17 cellular contexts compared by ENCODE assay signal in the genomic region with DNA sequence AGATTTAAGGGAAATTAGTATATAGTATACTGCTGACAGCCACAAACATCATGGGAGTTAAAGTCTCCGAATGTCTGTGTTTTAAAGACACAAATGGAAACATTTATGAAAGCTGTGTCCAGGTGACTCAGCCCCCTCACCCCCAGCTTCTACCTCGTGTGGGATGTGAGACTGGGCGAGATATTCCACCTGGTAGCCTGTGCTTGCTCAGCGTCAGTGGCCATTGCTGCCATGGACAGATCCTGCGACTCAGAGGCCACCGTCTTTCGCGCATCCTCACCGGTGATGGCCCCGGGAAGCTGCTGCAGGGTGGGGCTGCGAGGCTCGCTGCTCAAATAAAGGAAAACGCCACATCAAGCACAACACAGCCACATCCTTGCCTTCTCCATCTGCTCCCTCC. TPM values are rescaled to one million over a fixed set of nuclear protein-coding genes. Genes with fewer than 3 reads are reported as not detected.
DNase-seq lines count a peak whose midpoint lies in the region; ATAC-seq and TF ChIP-seq lines count a peak whose summit lies in the region.
"Had no signal": no experiment of that assay in that cellular context is flagged by ENCODE, and none has a peak within 500 bp of the region (broad histone marks: within the 10 kb centered on the region; RNA-seq: fewer than 3 reads in every experiment).

No MANE protein-coding gene starts in this region.

- no peak overlapping the region for H3K9ac ChIP-seq in mesenchymal stem cell (ENCODE audit: low read length)
- H3K9ac ChIP-seq: parathyroid adenoma had no signal

- H3K4me1 ChIP-seq in mesenchymal stem cell (ENCODE audit: control insufficient read depth, insufficient read depth, low read depth, low read length) (peaks cover 9% of the 10 kb centered on the region), tibial nerve (peaks cover 0 to 5% (median 0%) of the 10 kb centered on the region in 4 donors)
- H3K4me1 ChIP-seq: parathyroid adenoma had no signal

- no peak overlapping the region for H2BK12ac ChIP-seq in mesenchymal stem cell (ENCODE audit: low read length in 2 of 2)

- TF ChIP-seq EP300 in tibial nerve (IDR thresholded peaks at IDR 0.05), result no peak

- H2BK120ac ChIP-seq in mesenchymal stem cell (ENCODE audit: low read depth, low read length), result no peak overlapping the region

- peak overlapping the region; percentile 19 for H4K8ac ChIP-seq in mesenchymal stem cell (ENCODE audit: low read length)

- no peak overlapping the region for H3K23ac ChIP-seq in mesenchymal stem cell (ENCODE audit: low read length in 2 of 2)

- H3K27ac ChIP-seq in mesenchymal stem cell (ENCODE audit: low read length, poor library complexity, severe bottlenecking), result no peak overlapping the region
- H3K27ac ChIP-seq in tibial nerve, result no peak overlapping the region
- H3K27ac ChIP-seq: epithelial cell of prostate, parathyroid adenoma, uterus had no signal

- H2AFZ ChIP-seq in mesenchymal stem cell (ENCODE audit: low read depth, low read length), result no peak overlapping the region
- H2AFZ ChIP-seq: parathyroid adenoma had no signal

- no peaks in the 10 kb centered on the region for H3K9me3 ChIP-seq in mesenchymal stem cell (ENCODE audit: control insufficient read depth, low read length)
- no peaks in the 10 kb centered on the region for H3K9me3 ChIP-seq in tibial nerve
- H3K9me3 ChIP-seq: uterus had no signal

- H3K4ac ChIP-seq in mesenchymal stem cell (ENCODE audit: low read depth in 1 of 2, low read length in 2 of 2), result no peak overlapping the region

- H2BK15ac ChIP-seq in mesenchymal stem cell (ENCODE audit: low read depth, poor library complexity, severe bottlenecking), result no peak overlapping the region

- H2BK5ac ChIP-seq in mesenchymal stem cell (ENCODE audit: low read depth, low read length, poor library complexity, severe bottlenecking), result no peak overlapping the region

- 76% methylated on average over 10 of the region's 13 CpGs for WGBS in mesenchymal stem cell
- WGBS in tibial nerve, 2 donors, result 77 to 86% methylated on average over 13 of the region's 13 CpGs

- no peaks in the 10 kb centered on the region for H3K9me3 Mint-ChIP-seq in CD14-positive monocyte
- H3K9me3 Mint-ChIP-seq in WTC11, result no peaks in the 10 kb centered on the region
- H3K9me3 Mint-ChIP-seq: CD4-positive, CD25-positive, alpha-beta regulatory T cell had no signal

- H3K27me3 ChIP-seq in mesenchymal stem cell (ENCODE audit: control insufficient read depth in 1 of 2, insufficient read depth in 1 of 2, low read length in 2 of 2) (no peaks in the 10 kb centered on the region), tibial nerve (no peaks in the 10 kb centered on the region)
- H3K27me3 ChIP-seq: uterus had no signal

- H3K27me3 Mint-ChIP-seq in CD14-positive monocyte (ENCODE audit: low read depth in 3 of 3), result peaks cover 0 to 4% (median 3%) of the 10 kb centered on the region in 3 donors
- H3K27me3 Mint-ChIP-seq in WTC11 (ENCODE audit: low read depth), result no peaks in the 10 kb centered on the region

- H4K91ac ChIP-seq in mesenchymal stem cell (ENCODE audit: low read length), result no peak overlapping the region

- H2AK5ac ChIP-seq in mesenchymal stem cell (ENCODE audit: low read length, severe bottlenecking), result no peak overlapping the region

- no peak overlapping the region for H3K4me3 ChIP-seq in mesenchymal stem cell (ENCODE audit: insufficient read depth in 1 of 2, low read depth in 1 of 2, low read length in 2 of 2)
- no peak overlapping the region for H3K4me3 ChIP-seq in tibial nerve
- H3K4me3 ChIP-seq: uterus had no signal

- H3K18ac ChIP-seq in mesenchymal stem cell (ENCODE audit: low read depth in 1 of 2, low read length in 2 of 2), result no peak overlapping the region

- TF ChIP-seq CTCF in CD14-positive monocyte (IDR thresholded peaks at IDR 0.05) (no peak), WTC11 (IDR thresholded peaks at IDR 0.05) (no peak), tibial nerve (IDR thresholded peaks at IDR 0.05) (no peak)

- ATAC-seq in activated CD4-positive, CD25-positive, alpha-beta regulatory T cell treated with anti-CD3 and anti-CD28 coated beads, Interleukin-2, amount 50 U/mL, for 24 hours, result peak; percentile 46 to 71
- no peak for ATAC-seq in WTC11

- H3K79me1 ChIP-seq in mesenchymal stem cell (replicated peaks; ENCODE audit: low read length, poor library complexity, severe bottlenecking), result no peaks in the 10 kb centered on the region

- DNase-seq in activated CD4-positive, CD25-positive, alpha-beta regulatory T cell (lab: John Stamatoyannopoulos, UW), result no peak
- peak; percentile 20 for DNase-seq in CD14-positive monocyte (ENCODE audit: low spot score)
- peak; percentile 18 for DNase-seq in WTC11 (ENCODE audit: low spot score)
- DNase-seq in mesenchymal stem cell, result no peak
- no peak for DNase-seq in tibial nerve (ENCODE audit: low spot score in 2 of 2)
- no peak for DNase-seq in NCI-H2081 (lab: John Stamatoyannopoulos, UW)
- DNase-seq in NCI-H345 (lab: John Stamatoyannopoulos, UW), result no peak
- DNase-seq: 8988T; amygdala; CD4-positive, CD25-positive, alpha-beta regulatory T cell; EL; islet precursor cell; NCI-H2029 treated with DMSO at 0.1 percent for 48 hours; uterus had no signal

- intact Hi-C loops in CD14-positive monocyte (cut with micrococcal nuclease), result no loop called here

- POLR2A ChIA-PET in WTC11 (lab: Charles Lee), result interaction anchor here (1.1 kb wide), 1 partner anchor 10 kb away, joined by 3 read pairs; no protein-coding TSS in a partner anchor

- H3K4me3 Mint-ChIP-seq in CD14-positive monocyte (no peak overlapping the region), WTC11 (no peak overlapping the region)
- H3K4me3 Mint-ChIP-seq: CD4-positive, CD25-positive, alpha-beta regulatory T cell had no signal

- H3K4me2 ChIP-seq in mesenchymal stem cell (ENCODE audit: low read length, poor library complexity, severe bottlenecking), result no peak overlapping the region

- H3K14ac ChIP-seq in mesenchymal stem cell (ENCODE audit: low read length in 2 of 2), result no peak overlapping the region

- H3K36me3 Mint-ChIP-seq in CD14-positive monocyte, result no peaks in the 10 kb centered on the region
- H3K36me3 Mint-ChIP-seq in WTC11, result no peaks in the 10 kb centered on the region
- H3K36me3 Mint-ChIP-seq: CD4-positive, CD25-positive, alpha-beta regulatory T cell had no signal

- CTCF ChIA-PET in WTC11 (lab: Charles Lee), result interaction anchor here (1.0 to 5.2 kb wide), 3 partner anchors 17 to 127 kb away, joined by 3 to 73 read pairs (median 3); no protein-coding TSS in a partner anchor

- no peak overlapping the region for H3K27ac Mint-ChIP-seq in CD14-positive monocyte
- no peak overlapping the region for H3K27ac Mint-ChIP-seq in WTC11
- H3K27ac Mint-ChIP-seq: CD4-positive, CD25-positive, alpha-beta regulatory T cell had no signal

- no peak for TF ChIP-seq POLR2A in tibial nerve (IDR thresholded peaks at IDR 0.05)

- H3K36me3 ChIP-seq in mesenchymal stem cell (ENCODE audit: control insufficient read depth in 1 of 2, insufficient read depth in 2 of 2, low read depth in 1 of 2, low read length in 2 of 2), result peaks cover 4 to 24% of the 10 kb centered on the region in 2 experiments
- H3K36me3 ChIP-seq in tibial nerve, result no peaks in the 10 kb centered on the region
- H3K36me3 ChIP-seq: uterus had no signal

- H3K4me1 Mint-ChIP-seq in CD14-positive monocyte (no peaks in the 10 kb centered on the region), WTC11 (peaks cover 15% of the 10 kb centered on the region)

TF ChIP-seq in WTC11, 78 proteins besides CTCF, POLR2A, EP300 and RAD21 (continues in another document):
- TF ChIP-seq, protein P1, sequence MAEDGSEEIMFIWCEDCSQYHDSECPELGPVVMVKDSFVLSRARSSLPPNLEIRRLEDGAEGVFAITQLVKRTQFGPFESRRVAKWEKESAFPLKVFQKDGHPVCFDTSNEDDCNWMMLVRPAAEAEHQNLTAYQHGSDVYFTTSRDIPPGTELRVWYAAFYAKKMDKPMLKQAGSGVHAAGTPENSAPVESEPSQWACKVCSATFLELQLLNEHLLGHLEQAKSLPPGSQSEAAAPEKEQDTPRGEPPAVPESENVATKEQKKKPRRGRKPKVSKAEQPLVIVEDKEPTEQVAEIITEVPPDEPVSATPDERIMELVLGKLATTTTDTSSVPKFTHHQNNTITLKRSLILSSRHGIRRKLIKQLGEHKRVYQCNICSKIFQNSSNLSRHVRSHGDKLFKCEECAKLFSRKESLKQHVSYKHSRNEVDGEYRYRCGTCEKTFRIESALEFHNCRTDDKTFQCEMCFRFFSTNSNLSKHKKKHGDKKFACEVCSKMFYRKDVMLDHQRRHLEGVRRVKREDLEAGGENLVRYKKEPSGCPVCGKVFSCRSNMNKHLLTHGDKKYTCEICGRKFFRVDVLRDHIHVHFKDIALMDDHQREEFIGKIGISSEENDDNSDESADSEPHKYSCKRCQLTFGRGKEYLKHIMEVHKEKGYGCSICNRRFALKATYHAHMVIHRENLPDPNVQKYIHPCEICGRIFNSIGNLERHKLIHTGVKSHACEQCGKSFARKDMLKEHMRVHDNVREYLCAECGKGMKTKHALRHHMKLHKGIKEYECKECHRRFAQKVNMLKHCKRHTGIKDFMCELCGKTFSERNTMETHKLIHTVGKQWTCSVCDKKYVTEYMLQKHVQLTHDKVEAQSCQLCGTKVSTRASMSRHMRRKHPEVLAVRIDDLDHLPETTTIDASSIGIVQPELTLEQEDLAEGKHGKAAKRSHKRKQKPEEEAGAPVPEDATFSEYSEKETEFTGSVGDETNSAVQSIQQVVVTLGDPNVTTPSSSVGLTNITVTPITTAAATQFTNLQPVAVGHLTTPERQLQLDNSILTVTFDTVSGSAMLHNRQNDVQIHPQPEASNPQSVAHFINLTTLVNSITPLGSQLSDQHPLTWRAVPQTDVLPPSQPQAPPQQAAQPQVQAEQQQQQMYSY (CRISPR knock-in tag; IDR thresholded peaks at IDR 0.05), result no peak
- TF ChIP-seq, protein P2, sequence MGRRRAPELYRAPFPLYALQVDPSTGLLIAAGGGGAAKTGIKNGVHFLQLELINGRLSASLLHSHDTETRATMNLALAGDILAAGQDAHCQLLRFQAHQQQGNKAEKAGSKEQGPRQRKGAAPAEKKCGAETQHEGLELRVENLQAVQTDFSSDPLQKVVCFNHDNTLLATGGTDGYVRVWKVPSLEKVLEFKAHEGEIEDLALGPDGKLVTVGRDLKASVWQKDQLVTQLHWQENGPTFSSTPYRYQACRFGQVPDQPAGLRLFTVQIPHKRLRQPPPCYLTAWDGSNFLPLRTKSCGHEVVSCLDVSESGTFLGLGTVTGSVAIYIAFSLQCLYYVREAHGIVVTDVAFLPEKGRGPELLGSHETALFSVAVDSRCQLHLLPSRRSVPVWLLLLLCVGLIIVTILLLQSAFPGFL (CRISPR knock-in tag; IDR thresholded peaks at IDR 0.05; ENCODE audit: borderline replicate concordance), result no peak

RNA-seq across cellular contexts. Expression of a gene that starts 31.2 kb away (rescaled TPM):
- 10 to 100 TPM; 33.2 to 53.8 TPM for polyA plus RNA-seq in CD14-positive monocyte
- 60.1 to 62.4 TPM (median 62.2 TPM) in 3 replicates for total RNA-seq in WTC11 (2021)
- 24.3 TPM for polyA plus RNA-seq in mesenchymal stem cell (2013, experiment 1 of 2)
- polyA plus RNA-seq in mesenchymal stem cell (2013, experiment 2 of 2), result 23.1 TPM
- total RNA-seq in tibial nerve, result 10 to 100 TPM; 53.5 to 98.4 (median 58.8) TPM

Comparison
In these comparisons a context has a peak if more than half of its experiments do, and no peak if none do; other contexts are left out.
1. DNase-seq: peak in CD14-positive monocyte (single experiment) and WTC11 (single experiment); none in activated CD4-positive, CD25-positive, alpha-beta regulatory T cell (0 of 4), mesenchymal stem cell (single experiment), tibial nerve (0 of 2), NCI-H2081 (0 of 2) and NCI-H345 (single experiment).